In the genomic region with DNA sequence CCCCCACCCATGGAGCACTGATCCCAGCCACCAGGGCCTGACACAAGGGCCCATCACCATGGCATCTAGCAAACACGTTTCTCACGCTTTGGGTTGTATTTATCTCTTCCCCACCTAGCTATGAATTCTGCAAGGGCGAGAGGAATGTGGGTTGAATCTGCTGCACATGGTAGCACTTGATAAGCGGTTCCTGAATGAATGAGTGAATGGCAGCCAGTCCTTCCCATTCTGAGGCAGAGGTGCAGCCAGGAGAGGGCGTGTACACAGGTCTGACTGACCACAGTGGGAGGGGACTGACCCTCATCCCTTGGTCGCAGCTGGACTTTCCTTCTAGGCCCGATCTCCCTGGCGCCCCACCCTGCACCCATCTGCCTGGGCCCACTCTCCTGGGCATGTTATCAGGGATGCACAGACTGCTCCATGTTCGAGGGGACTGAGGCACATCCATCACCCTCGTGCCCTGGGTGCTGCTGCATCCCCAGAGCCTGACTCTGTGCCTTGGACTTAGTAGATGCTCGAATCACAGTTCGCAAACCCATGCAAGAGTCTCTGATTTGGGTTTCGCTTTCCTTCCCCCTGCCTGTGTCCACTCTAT, we compare ENCODE assay signal across 26 cellular contexts. TPM values are rescaled to one million over a fixed set of nuclear protein-coding genes. Genes with fewer than 3 reads are reported as not detected.
"Had no signal": no experiment of that assay in that cellular context is flagged by ENCODE, and none has a peak within 500 bp of the region (broad histone marks: within the 10 kb centered on the region; RNA-seq: fewer than 3 reads in every experiment).

No MANE protein-coding gene starts in this region.

- ATAC-seq: activated CD8-positive, alpha-beta T cell treated with anti-CD3 and anti-CD28 coated beads, Interleukin-2, amount 10 ng/mL, durations not matched to agents 7 days and 5 days; activated naive CD4-positive, alpha-beta T cell treated with anti-CD3 and anti-CD28 coated beads, Interleukin-2, amount 50 U/mL, for 72 hours; effector memory CD8-positive, alpha-beta T cell; gastroesophageal sphincter; lower lobe of right lung; naive thymus-derived CD4-positive, alpha-beta T cell; upper lobe of right lung had no signal

- H3K27me3 ChIP-seq: dorsolateral prefrontal cortex, upper lobe of right lung had no signal

- H3K36me3 ChIP-seq: brain microvascular endothelial cell, esophagus muscularis mucosa, gastroesophageal sphincter, lower lobe of right lung, upper lobe of right lung had no signal

- H3K27ac Mint-ChIP-seq: activated CD8-positive, alpha-beta T cell treated with anti-CD3 and anti-CD28 coated beads, Interleukin-2, amount 10 ng/mL, durations not matched to agents 7 days and 5 days; activated naive CD4-positive, alpha-beta T cell treated with anti-CD3 and anti-CD28 coated beads, Interleukin-2, amount 50 U/mL, for 72 hours; effector memory CD8-positive, alpha-beta T cell; naive thymus-derived CD4-positive, alpha-beta T cell; progenitor cell of endocrine pancreas had no signal

- H3K27ac ChIP-seq: brain microvascular endothelial cell, dorsolateral prefrontal cortex, esophagus muscularis mucosa, gastroesophageal sphincter, lower lobe of right lung, upper lobe of right lung had no signal

- H3K4me1 Mint-ChIP-seq: central memory CD8-positive, alpha-beta T cell had no signal

- H3K9me3 Mint-ChIP-seq: activated naive CD4-positive, alpha-beta T cell treated with anti-CD3 and anti-CD28 coated beads, Interleukin-2, amount 50 U/mL, for 72 hours; central memory CD8-positive, alpha-beta T cell; effector memory CD8-positive, alpha-beta T cell; naive thymus-derived CD4-positive, alpha-beta T cell; neural crest cell had no signal

- H3K4me3 ChIP-seq: dorsolateral prefrontal cortex, esophagus muscularis mucosa, gastroesophageal sphincter, lower lobe of right lung, upper lobe of right lung had no signal

- H3K36me3 Mint-ChIP-seq: activated naive CD4-positive, alpha-beta T cell treated with anti-CD3 and anti-CD28 coated beads, Interleukin-2, amount 50 U/mL, for 72 hours; naive thymus-derived CD4-positive, alpha-beta T cell had no signal

- DNase-seq: activated CD4-positive, alpha-beta T cell treated with anti-CD3 and anti-CD28 coated beads, Interleukin-2, amount 50 U/mL, for 1 hour; activated CD4-positive, CD25-positive, alpha-beta regulatory T cell treated with anti-CD3 and anti-CD28 coated beads, Interleukin-2, amount 50 U/mL, for 72 hours; activated CD8-positive, alpha-beta T cell treated with anti-CD3 and anti-CD28 coated beads, Interleukin-2, amount 10 ng/mL, durations not matched to agents 7 days and 5 days; activated gamma-delta T cell treated with Interleukin-2 at 50 U/mL for 16 hours; activated T-cell treated with anti-CD3 and anti-CD28 coated beads, Interleukin-2, amount 50 U/mL, for 1 hour; aorta; brain microvascular endothelial cell; dorsolateral prefrontal cortex; effector memory CD8-positive, alpha-beta T cell; head of caudate nucleus; left cardiac atrium; lower lobe of right lung; naive thymus-derived CD4-positive, alpha-beta T cell; retina; stimulated activated CD4-positive, alpha-beta T cell treated with anti-CD3 and anti-CD28 coated beads, Interleukin-4, amount 100 ng/mL, for 24 hours; stimulated activated naive CD4-positive, alpha-beta T cell treated with Interleukin-2 at 50 U/mL for 16 hours; T-helper 9 cell; upper lobe of right lung had no signal

- H3K9me3 ChIP-seq: esophagus muscularis mucosa, gastroesophageal sphincter, lower lobe of right lung, upper lobe of right lung had no signal

- H3K4me3 Mint-ChIP-seq: activated CD8-positive, alpha-beta T cell treated with anti-CD3 and anti-CD28 coated beads, Interleukin-2, amount 10 ng/mL, durations not matched to agents 7 days and 5 days; central memory CD8-positive, alpha-beta T cell; effector memory CD8-positive, alpha-beta T cell; naive thymus-derived CD4-positive, alpha-beta T cell; neural crest cell had no signal

- H3K4me1 ChIP-seq: esophagus muscularis mucosa, gastroesophageal sphincter, lower lobe of right lung, upper lobe of right lung had no signal

- H3K27me3 Mint-ChIP-seq: central memory CD8-positive, alpha-beta T cell; effector memory CD8-positive, alpha-beta T cell; naive thymus-derived CD4-positive, alpha-beta T cell had no signal

RNA-seq across cellular contexts. Expression of a gene that starts 1.0 kb away (rescaled TPM):
- total RNA-seq: activated CD8-positive, alpha-beta T cell treated with anti-CD3 and anti-CD28 coated beads, Interleukin-2, amount 10 ng/mL, durations not matched to agents 7 days and 5 days; activated naive CD4-positive, alpha-beta T cell treated with anti-CD3 and anti-CD28 coated beads, Interleukin-2, amount 50 U/mL, for 72 hours; aorta; left cardiac atrium; naive thymus-derived CD4-positive, alpha-beta T cell; osteoblast; progenitor cell of endocrine pancreas; T-helper 1 cell treated with Interleukin-12 subunit alpha and Interleukin-12 subunit beta and Interleukin-4 antibody, amounts not matched to agents 30 ng/mL and 1 ng/mL, for 36 hours had no signal
- polyA plus RNA-seq: aorta; naive thymus-derived CD4-positive, alpha-beta T cell had no signal
